Comparison of ENCODE assay signal across 8 cellular contexts in genomic region chr16:30418350-30419181, GRCh38. TPM values are rescaled to one million over a fixed set of nuclear protein-coding genes. Genes with fewer than 3 reads are reported as not detected.
DNase-seq lines count a peak whose midpoint lies in the region; FAIRE-seq and TF ChIP-seq lines count a peak whose summit lies in the region.

No MANE protein-coding gene starts in this region.

- no peak overlapping the region for H4K91ac ChIP-seq in neuronal stem cell (ENCODE audit: low read depth, low read length, poor library complexity)

- TF ChIP-seq CTCF in MM.1S (IDR thresholded peaks at IDR 0.05; ENCODE audit: low read length): no peak; the same call in 1 of the 2 replicates

- CTCF ChIA-PET in CD8-positive, alpha-beta memory T cell (lab: Charles Lee): interaction anchor here (0.7 to 2.9 kb wide), 24 partner anchors 10 to 363 kb away, joined by 3 to 28 read pairs (median 3); partner anchors contain the start of genes DCTPP1, ITGAL, SEPTIN1 and TBX6

- no peaks in the 10 kb centered on the region for H3K9me3 Mint-ChIP-seq in CD8-positive, alpha-beta memory T cell

- H3K36me3 ChIP-seq in CD8-positive, alpha-beta memory T cell (ENCODE audit: insufficient read depth, low read length): no peaks in the 10 kb centered on the region
- H3K36me3 ChIP-seq in MM.1S (replicated peaks; ENCODE audit: insufficient read depth, low read length) (no peaks in the 10 kb centered on the region), neuronal stem cell (replicated peaks in 1 of 2; ENCODE audit: control insufficient read depth in 2 of 2, insufficient read depth in 2 of 2, low read length in 2 of 2) (peaks cover 17 to 86% of the 10 kb centered on the region in 2 donors)
- H3K36me3 ChIP-seq in effector memory CD4-positive, alpha-beta T cell (ENCODE audit: control insufficient read depth, insufficient read depth, low read length): peaks cover 10% of the 10 kb centered on the region

- no peak overlapping the region for H2BK5ac ChIP-seq in neuronal stem cell (ENCODE audit: low read length)

- H3K4me1 Mint-ChIP-seq in CD8-positive, alpha-beta memory T cell: peaks cover 14 to 16% (median 14%) of the 10 kb centered on the region in 3 donors

- no peak overlapping the region for H2BK120ac ChIP-seq in neuronal stem cell (ENCODE audit: low read depth, low read length)

- H2BK12ac ChIP-seq in neuronal stem cell (ENCODE audit: low read length): peak overlapping the region; percentile 16

- no peaks in the 10 kb centered on the region for H3K9me3 ChIP-seq in CD8-positive, alpha-beta memory T cell (ENCODE audit: low read length)
- H3K9me3 ChIP-seq in MM.1S (replicated peaks; ENCODE audit: insufficient read depth, low read length) (no peaks in the 10 kb centered on the region), neuronal stem cell (replicated peaks in 1 of 2; ENCODE audit: control insufficient read depth in 2 of 2, insufficient read depth in 1 of 2, low read depth in 1 of 2, low read length in 2 of 2) (no peaks in the 10 kb centered on the region)
- H3K9me3 ChIP-seq in effector memory CD4-positive, alpha-beta T cell (ENCODE audit: control insufficient read depth, low read length): no peaks in the 10 kb centered on the region

- no peak overlapping the region for H3K4ac ChIP-seq in neuronal stem cell (ENCODE audit: low read length)

- peaks cover 0 to 28% (median 13%) of the 10 kb centered on the region in 3 donors for H3K36me3 Mint-ChIP-seq in CD8-positive, alpha-beta memory T cell

- DNase-seq in CD8-positive, alpha-beta memory T cell: no peak
- DNase-seq in MM.1S (no peak), neuronal stem cell (ENCODE audit: low spot score) (no peak), NCI-H2081 (lab: John Stamatoyannopoulos, UW) (no peak), NCI-H1048 (lab: John Stamatoyannopoulos, UW) (no peak), urothelium cell line (ENCODE audit: low spot score) (no peak)
- DNase-seq in effector memory CD4-positive, alpha-beta T cell: no peak
- no peak for DNase-seq in stimulated activated CD4-positive, alpha-beta T cell treated with anti-CD3 and anti-CD28 coated beads, Interleukin-1b, Interleukin-23, amount 100 ng/mL, for 48 hours

- H3K4me1 ChIP-seq in CD8-positive, alpha-beta memory T cell (ENCODE audit: insufficient read depth, low read length): peaks cover 11% of the 10 kb centered on the region
- peaks cover 26% of the 10 kb centered on the region for H3K4me1 ChIP-seq in MM.1S (ENCODE audit: low read length)
- peaks cover 10% of the 10 kb centered on the region for H3K4me1 ChIP-seq in effector memory CD4-positive, alpha-beta T cell (ENCODE audit: control insufficient read depth, insufficient read depth, low read length, poor library complexity, severe bottlenecking)
- peaks cover 0 to 2% of the 10 kb centered on the region in 2 donors for H3K4me1 ChIP-seq in neuronal stem cell (ENCODE audit: control insufficient read depth in 2 of 2, insufficient read depth in 1 of 2, low read depth in 1 of 2, low read length in 2 of 2)

- peaks cover 0 to 1% of the 10 kb centered on the region in 2 donors for H3K27me3 Mint-ChIP-seq in CD8-positive, alpha-beta memory T cell

- H3K4me3 Mint-ChIP-seq in CD8-positive, alpha-beta memory T cell: peak overlapping the region; percentile 47 to 82 (median 75)

- peak overlapping the region; percentile 96 for H3K23ac ChIP-seq in neuronal stem cell (ENCODE audit: low read depth, low read length, poor library complexity)

- peak overlapping the region; percentile 68 for H3K4me3 ChIP-seq in CD8-positive, alpha-beta memory T cell (ENCODE audit: low read length)
- H3K4me3 ChIP-seq in MM.1S (ENCODE audit: low read length): peak overlapping the region; percentile 69
- peak overlapping the region; percentile 78 for H3K4me3 ChIP-seq in effector memory CD4-positive, alpha-beta T cell (ENCODE audit: insufficient read depth, low read depth, low read length, poor library complexity, severe bottlenecking)
- peak overlapping the region in 1 of 2 donors; percentile 84 for H3K4me3 ChIP-seq in neuronal stem cell (ENCODE audit: low read length in 2 of 2)

- H3K9ac ChIP-seq in MM.1S (ENCODE audit: low read length) (peak overlapping the region; percentile 62), neuronal stem cell (ENCODE audit: low read depth, low read length, poor library complexity) (peak overlapping the region; percentile 77)

- H3K79me1 ChIP-seq in neuronal stem cell (ENCODE audit: low read depth, low read length): peaks cover 3% of the 10 kb centered on the region

- peak overlapping the region; percentile 90 for H3K18ac ChIP-seq in neuronal stem cell (ENCODE audit: low read length)

- no peaks in the 10 kb centered on the region for H3K9me2 ChIP-seq in MM.1S (replicated peaks; ENCODE audit: insufficient read depth, low read length)

- peak overlapping the region; percentile 73 to 88 (median 78) for H3K27ac Mint-ChIP-seq in CD8-positive, alpha-beta memory T cell

- H2BK15ac ChIP-seq in neuronal stem cell (ENCODE audit: low read length): peak overlapping the region; percentile 96

- H2AFZ ChIP-seq in MM.1S (ENCODE audit: low read length) (peak overlapping the region; percentile 80), neuronal stem cell (ENCODE audit: low read length) (no peak overlapping the region)

- peak overlapping the region; percentile 65 for H3K27ac ChIP-seq in CD8-positive, alpha-beta memory T cell (ENCODE audit: low read depth, low read length)
- H3K27ac ChIP-seq in MM.1S (ENCODE audit: low read length): peak overlapping the region; percentile 58; the same call in 1 of the 2 replicates
- peak overlapping the region; percentile 68 for H3K27ac ChIP-seq in effector memory CD4-positive, alpha-beta T cell (ENCODE audit: insufficient read depth, low read length, poor library complexity, severe bottlenecking)
- peak overlapping the region; percentile 67 for H3K27ac ChIP-seq in neuronal stem cell (replicated peaks; ENCODE audit: low read length)

- H3K79me2 ChIP-seq in MM.1S (ENCODE audit: low read length): no peaks in the 10 kb centered on the region

- H3K4me2 ChIP-seq in MM.1S (ENCODE audit: low read depth, low read length) (peak overlapping the region; percentile 99), neuronal stem cell (ENCODE audit: insufficient read depth, low read length, poor library complexity, severe bottlenecking) (peak overlapping the region; percentile 93)

- H2AK5ac ChIP-seq in neuronal stem cell (ENCODE audit: low read depth, low read length): peak overlapping the region; percentile 68

- H3F3A ChIP-seq in MM.1S (ENCODE audit: insufficient read depth, low read length): peaks cover 33% of the 10 kb centered on the region

- no peaks in the 10 kb centered on the region for H3K27me3 ChIP-seq in CD8-positive, alpha-beta memory T cell (ENCODE audit: insufficient read depth, low read length, poor library complexity, severe bottlenecking)
- H3K27me3 ChIP-seq in MM.1S (replicated peaks; ENCODE audit: insufficient read depth, low read length) (no peaks in the 10 kb centered on the region), neuronal stem cell (ENCODE audit: control insufficient read depth in 3 of 3, insufficient read depth in 3 of 3, low read depth in 1 of 3, low read length in 3 of 3) (no peaks in the 10 kb centered on the region)
- no peaks in the 10 kb centered on the region for H3K27me3 ChIP-seq in effector memory CD4-positive, alpha-beta T cell (replicated peaks; ENCODE audit: control insufficient read depth, insufficient read depth, low read length, poor library complexity, severe bottlenecking)

- WGBS in neuronal stem cell (ENCODE audit: extremely low coverage in 2 of 2, insufficient read length in 2 of 2, insufficient replicate concordance in 1 of 2), 2 donors: no CpG with 5 or more reads among the region's 31 CpGs

- no peak overlapping the region for H4K8ac ChIP-seq in neuronal stem cell (ENCODE audit: low read depth, low read length)

- H3K14ac ChIP-seq in neuronal stem cell (ENCODE audit: low read length): peak overlapping the region; percentile 17

- POLR2A ChIA-PET in CD8-positive, alpha-beta memory T cell (lab: Charles Lee): interaction anchor here (0.5 to 2.5 kb wide), 30 partner anchors 9 to 728 kb away, joined by 3 to 35 read pairs (median 4); partner anchors contain the start of genes ALDOA, CORO1A, DCTPP1 and FBRS

- FAIRE-seq in urothelium cell line (lab: Jason Lieb, UNC): no peak

- H4K20me1 ChIP-seq in MM.1S (ENCODE audit: insufficient read depth, low read length): no peaks in the 10 kb centered on the region

RNA-seq across cellular contexts. Expression of gene ZNF771, which starts 11.2 kb away (rescaled TPM):
- total RNA-seq in CD8-positive, alpha-beta memory T cell: 1 to 10 TPM; 7.3 to 9.8 TPM
- 6.0 TPM for polyA plus RNA-seq in CD8-positive, alpha-beta memory T cell
- polyA plus RNA-seq in neuronal stem cell (2013, experiment 1 of 2): 7.5 TPM
- polyA plus RNA-seq in neuronal stem cell (2013, experiment 2 of 2): 7.0 TPM

RNA-seq across cellular contexts. Expression of gene DCTPP1, which starts 11.3 kb away (rescaled TPM):
- 100 to 1,000 TPM; 174 to 175 TPM for total RNA-seq in CD8-positive, alpha-beta memory T cell
- polyA plus RNA-seq in CD8-positive, alpha-beta memory T cell: 73.7 TPM
- 46.0 TPM for polyA plus RNA-seq in neuronal stem cell (2013, experiment 1 of 2)
- polyA plus RNA-seq in neuronal stem cell (2013, experiment 2 of 2): 43.9 TPM

RNA-seq across cellular contexts. Expression of gene ZNF48, which starts 23.3 kb away (rescaled TPM):
- 10 to 100 TPM; 18.4 to 19.3 TPM for total RNA-seq in CD8-positive, alpha-beta memory T cell
- polyA plus RNA-seq in CD8-positive, alpha-beta memory T cell: 10.2 TPM
- polyA plus RNA-seq in neuronal stem cell (2013, experiment 1 of 2): 22.2 TPM
- polyA plus RNA-seq in neuronal stem cell (2013, experiment 2 of 2): 21.3 TPM

RNA-seq across cellular contexts. Expression of gene SEPHS2, which starts 27.1 kb away (rescaled TPM):
- 10 to 100 TPM; 68.2 to 71.0 TPM for total RNA-seq in CD8-positive, alpha-beta memory T cell
- polyA plus RNA-seq in CD8-positive, alpha-beta memory T cell: 59.0 TPM
- polyA plus RNA-seq in neuronal stem cell (2013, experiment 1 of 2): 18.2 TPM
- 19.5 TPM for polyA plus RNA-seq in neuronal stem cell (2013, experiment 2 of 2)

RNA-seq across cellular contexts. Expression of gene SEPTIN1, which starts 36.2 kb away (rescaled TPM):
- 100 to 1,000 TPM; 187 to 193 TPM for total RNA-seq in CD8-positive, alpha-beta memory T cell
- polyA plus RNA-seq in CD8-positive, alpha-beta memory T cell: 227 TPM
- polyA plus RNA-seq in neuronal stem cell (2013, experiment 1 of 2): 3.9 TPM
- 3.4 TPM for polyA plus RNA-seq in neuronal stem cell (2013, experiment 2 of 2)
